In genomic region chr5:59198365-59198764, GRCh38 we compare ENCODE assay signal across 18 cellular contexts.
A peak's percentile ranks its signal among the peaks of the same experiment; 100 is the strongest.
DNase-seq lines count a peak whose midpoint lies in the region; ATAC-seq and TF ChIP-seq lines count a peak whose summit lies in the region.
"Had no signal": no experiment of that assay in that cellular context is flagged by ENCODE, and none has a peak within 500 bp of the region (broad histone marks: within the 10 kb centered on the region; RNA-seq: fewer than 3 reads in every experiment).

No MANE protein-coding gene starts in this region.

- no peak for TF ChIP-seq POLR2A in vagina (IDR thresholded peaks at IDR 0.05)

- intact Hi-C loops in right cardiac atrium (cut with DNase I) (no loop called here), psoas muscle (cut with DNase I) (loop anchor here in 1 of 2 donors (5.0 kb wide), 1 partner anchor 34 kb away; no protein-coding TSS in a partner anchor), vagina (cut with DNase I) (no loop called here)

- ATAC-seq in right cardiac atrium (no peak), psoas muscle (peak; percentile 72 to 80 (median 78))

- H3K27me3 ChIP-seq in cardiac muscle cell (no peaks in the 10 kb centered on the region), right cardiac atrium (ENCODE audit: control insufficient read depth, insufficient read depth) (no peaks in the 10 kb centered on the region), psoas muscle (ENCODE audit: insufficient read depth in 3 of 3, low read length in 2 of 3) (no peaks in the 10 kb centered on the region), vagina (no peaks in the 10 kb centered on the region)
- H3K27me3 ChIP-seq: BE2C had no signal

- H3K4me1 ChIP-seq in cardiac muscle cell (ENCODE audit: low read depth) (no peaks in the 10 kb centered on the region), right cardiac atrium (ENCODE audit: control insufficient read depth, insufficient read depth, low read length) (no peaks in the 10 kb centered on the region), psoas muscle (peaks cover 27% of the 10 kb centered on the region), vagina (no peaks in the 10 kb centered on the region)
- H3K4me1 ChIP-seq: BE2C had no signal

- H3K4me3 ChIP-seq in cardiac muscle cell (no peak overlapping the region), right cardiac atrium (ENCODE audit: low read length) (no peak overlapping the region), psoas muscle (no peak overlapping the region), vagina (no peak overlapping the region)
- H3K4me3 ChIP-seq: PC-9 had no signal

- DNase-seq in cardiac muscle cell (ENCODE audit: low read depth in 1 of 2, low spot score in 1 of 2) = no peak
- no peak for DNase-seq in right cardiac atrium
- DNase-seq in left kidney (ENCODE audit: low read depth, low spot score) = peak; percentile 38
- DNase-seq in psoas muscle = peak in 1 of 2 donors; percentile 21
- no peak for DNase-seq in vagina (ENCODE audit: extremely low spot score in 2 of 2)
- no peak for DNase-seq in G401 (ENCODE audit: low spot score)
- no peak for DNase-seq in NCI-H1092 (lab: John Stamatoyannopoulos, UW)
- DNase-seq in dedifferentiated amniotic fluid mesenchymal stem cell (ENCODE audit: extremely low spot score) = no peak
- DNase-seq: BE2C, DMS79, KG1, NCI-H1105 treated with DMSO at 0.1 percent for 48 hours, NCI-H2029 treated with DMSO at 0.1 percent for 48 hours, NCI-H226, NCI-H510A treated with DMSO at 0.1 percent for 48 hours, NCI-H748 treated with DMSO at 0.1 percent for 48 hours, PC-9, RPMI8226 had no signal

- no peaks in the 10 kb centered on the region for H3K36me3 ChIP-seq in cardiac muscle cell
- no peaks in the 10 kb centered on the region for H3K36me3 ChIP-seq in psoas muscle (ENCODE audit: insufficient read depth in 1 of 2, low read depth in 1 of 2)
- no peaks in the 10 kb centered on the region for H3K36me3 ChIP-seq in vagina
- H3K36me3 ChIP-seq: BE2C had no signal

- no peaks in the 10 kb centered on the region for H3K9me3 ChIP-seq in cardiac muscle cell (ENCODE audit: low read depth)
- no peaks in the 10 kb centered on the region for H3K9me3 ChIP-seq in right cardiac atrium (ENCODE audit: control insufficient read depth, low read length)
- H3K9me3 ChIP-seq in psoas muscle = peaks cover 6% of the 10 kb centered on the region
- no peaks in the 10 kb centered on the region for H3K9me3 ChIP-seq in vagina
- H3K9me3 ChIP-seq: BE2C had no signal

- in situ Hi-C loops in G401 (cut with HindIII; ENCODE audit: low sequenced_read_pairs) = no loop called here

- WGBS in right cardiac atrium = 96% methylated on average over 2 of the region's 2 CpGs
- WGBS in psoas muscle, 3 donors = 65 to 82% (median 74%) methylated on average over 2 of the region's 2 CpGs

- peak overlapping the region; percentile 51 for H3K27ac ChIP-seq in cardiac muscle cell
- H3K27ac ChIP-seq in right cardiac atrium (ENCODE audit: low read length) = no peak overlapping the region
- H3K27ac ChIP-seq in psoas muscle = peak overlapping the region; percentile 76
- H3K27ac ChIP-seq in vagina = peak overlapping the region; percentile 9
- H3K27ac ChIP-seq: PC-9 had no signal

- TF ChIP-seq CTCF in cardiac muscle cell (IDR thresholded peaks at IDR 0.05; ENCODE audit: low read depth, low read length) = no peak
- no peak for TF ChIP-seq CTCF in psoas muscle (IDR thresholded peaks at IDR 0.05)
- TF ChIP-seq CTCF in vagina (IDR thresholded peaks at IDR 0.05) = no peak

Comparison
In these comparisons a context has a peak if more than half of its experiments do, and no peak if none do; other contexts are left out.
1. ATAC-seq: peak in psoas muscle (4 of 4); none in right cardiac atrium (0 of 2).